ENCODE assay signal across 1 cellular context in the genomic region with DNA sequence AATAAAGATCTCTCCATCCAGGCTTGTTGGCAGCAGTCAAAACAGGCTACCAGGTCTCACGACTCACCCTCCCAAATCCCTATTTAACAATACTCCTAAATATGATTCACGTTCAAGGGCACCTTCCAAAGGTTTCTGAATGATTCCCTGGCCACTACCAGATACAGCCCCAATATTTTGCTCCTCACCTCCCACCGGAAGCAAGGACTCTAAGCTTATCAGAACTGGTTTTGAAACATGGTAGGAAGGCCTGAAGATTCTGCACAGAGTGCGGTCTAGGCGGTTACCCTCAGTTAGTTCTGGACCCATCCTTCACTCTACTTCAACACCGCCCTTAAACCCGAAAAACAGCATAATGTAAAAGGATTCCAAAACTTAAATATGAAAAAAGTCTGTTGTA.
TF ChIP-seq lines count a peak whose summit lies in the region.

No MANE protein-coding gene starts in this region.

TF ChIP-seq in WTC11, 78 proteins besides CTCF, POLR2A, EP300 and RAD21 (continued from another document):
- TF ChIP-seq, protein P1, sequence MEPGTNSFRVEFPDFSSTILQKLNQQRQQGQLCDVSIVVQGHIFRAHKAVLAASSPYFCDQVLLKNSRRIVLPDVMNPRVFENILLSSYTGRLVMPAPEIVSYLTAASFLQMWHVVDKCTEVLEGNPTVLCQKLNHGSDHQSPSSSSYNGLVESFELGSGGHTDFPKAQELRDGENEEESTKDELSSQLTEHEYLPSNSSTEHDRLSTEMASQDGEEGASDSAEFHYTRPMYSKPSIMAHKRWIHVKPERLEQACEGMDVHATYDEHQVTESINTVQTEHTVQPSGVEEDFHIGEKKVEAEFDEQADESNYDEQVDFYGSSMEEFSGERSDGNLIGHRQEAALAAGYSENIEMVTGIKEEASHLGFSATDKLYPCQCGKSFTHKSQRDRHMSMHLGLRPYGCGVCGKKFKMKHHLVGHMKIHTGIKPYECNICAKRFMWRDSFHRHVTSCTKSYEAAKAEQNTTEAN (CRISPR knock-in tag; IDR thresholded peaks at IDR 0.05), result no peak
- TF ChIP-seq TEAD1 (CRISPR knock-in tag; IDR thresholded peaks at IDR 0.05) (no peak), ZNF317 (CRISPR knock-in tag; IDR thresholded peaks at IDR 0.05; ENCODE audit: borderline replicate concordance, low read depth) (no peak), IRF2 (CRISPR knock-in tag; IDR thresholded peaks at IDR 0.05; ENCODE audit: borderline replicate concordance, low read depth) (no peak), GTF2I (CRISPR knock-in tag; conservative IDR thresholded peaks at IDR 0.05) (no peak)
